In the genomic region with DNA sequence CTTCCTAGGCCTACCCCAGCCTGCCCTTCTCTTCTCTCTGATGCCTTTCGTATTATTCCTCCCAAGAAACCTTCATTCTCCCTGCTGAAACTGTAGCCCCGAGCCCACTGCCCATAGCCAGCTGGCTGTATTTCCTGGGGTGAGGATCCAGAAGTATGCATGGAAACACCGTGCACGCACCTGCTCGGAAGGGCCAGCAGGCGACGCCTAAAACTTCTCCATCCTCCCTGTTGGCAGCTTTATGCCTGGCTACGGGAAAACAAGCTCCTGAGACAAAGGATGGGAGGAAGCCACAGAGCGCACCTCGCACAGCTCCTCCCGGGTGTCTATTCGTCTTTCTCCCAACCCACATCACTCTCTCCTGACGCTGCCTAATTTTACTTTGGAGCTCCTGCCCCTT, we compare ENCODE assay signal across 13 cellular contexts.
DNase-seq lines count a peak whose midpoint lies in the region; ATAC-seq and TF ChIP-seq lines count a peak whose summit lies in the region.
"Had no signal": no experiment of that assay in that cellular context is flagged by ENCODE, and none has a peak within 500 bp of the region (broad histone marks: within the 10 kb centered on the region; RNA-seq: fewer than 3 reads in every experiment).

No MANE protein-coding gene starts in this region.

- H3K27ac ChIP-seq in CD4-positive, alpha-beta T cell (ENCODE audit: low read depth, low read length) = no peak overlapping the region
- H3K27ac ChIP-seq in endodermal cell (ENCODE audit: low read depth, low read length) (no peak overlapping the region), thyroid gland (no peak overlapping the region)
- H3K27ac ChIP-seq: colonic mucosa had no signal

- H3K4me3 Mint-ChIP-seq in CD4-positive, alpha-beta T cell = peak overlapping the region; percentile 55
- peak overlapping the region; percentile 70 for H3K4me3 Mint-ChIP-seq in endodermal cell
- peak overlapping the region; percentile 75 for H3K4me3 Mint-ChIP-seq in natural killer cell treated with Interleukin-12 subunit alpha and Interleukin-12 subunit beta and Interleukin-15 and Interleukin-18, amount 100 ng/mL, for 72 hours

- in situ Hi-C loops in G401 (cut with HindIII; ENCODE audit: low sequenced_read_pairs) = no loop called here

- ATAC-seq in CD4-positive, alpha-beta T cell (ENCODE audit: poor library complexity) = no peak
- ATAC-seq in natural killer cell treated with Interleukin-12 subunit alpha and Interleukin-12 subunit beta and Interleukin-15 and Interleukin-18, amount 100 ng/mL, for 72 hours = no peak

- no peaks in the 10 kb centered on the region for H3K36me3 ChIP-seq in H7 (replicated peaks; ENCODE audit: control insufficient read depth, insufficient read depth, low read length)
- H3K36me3 ChIP-seq in endodermal cell (ENCODE audit: control insufficient read depth, insufficient read depth, low read length) = no peaks in the 10 kb centered on the region
- H3K36me3 ChIP-seq in thyroid gland = no peaks in the 10 kb centered on the region
- H3K36me3 ChIP-seq: colonic mucosa, uterus had no signal

- H3K27me3 Mint-ChIP-seq in CD4-positive, alpha-beta T cell = peaks cover 60% of the 10 kb centered on the region
- peaks cover 55% of the 10 kb centered on the region for H3K27me3 Mint-ChIP-seq in endodermal cell (ENCODE audit: insufficient read depth)
- H3K27me3 Mint-ChIP-seq in natural killer cell treated with Interleukin-12 subunit alpha and Interleukin-12 subunit beta and Interleukin-15 and Interleukin-18, amount 100 ng/mL, for 72 hours = peaks cover 31 to 43% of the 10 kb centered on the region in 2 donors

- no peak overlapping the region for H3K4me3 ChIP-seq in H7 (ENCODE audit: insufficient read depth, low read depth, low read length)
- H3K4me3 ChIP-seq in endodermal cell (ENCODE audit: low read length) = no peak overlapping the region
- H3K4me3 ChIP-seq in thyroid gland (replicated peaks in 1 of 3) = no peak overlapping the region

- DNase-seq in CD4-positive, alpha-beta T cell = no peak
- peak; percentile 57 for DNase-seq in H7
- DNase-seq in endodermal cell = peak; percentile 57
- DNase-seq in natural killer cell treated with Interleukin-12 subunit alpha and Interleukin-12 subunit beta and Interleukin-15 and Interleukin-18, amount 100 ng/mL, for 72 hours (ENCODE audit: low spot score) = no peak
- no peak for DNase-seq in thyroid gland
- DNase-seq in activated gamma-delta T cell (lab: John Stamatoyannopoulos, UW) = no peak
- DNase-seq in G401 (ENCODE audit: low spot score) = no peak
- DNase-seq: NCI-H1105 treated with DMSO at 0.1 percent for 48 hours, NCI-H2171, NCI-H748 treated with DMSO at 0.1 percent for 48 hours, SHP77 had no signal

- intact Hi-C loops in CD4-positive, alpha-beta T cell (cut with DNase I, micrococcal nuclease) = no loop called here
- intact Hi-C loops in thyroid gland (cut with DNase I) = no loop called here

- no peaks in the 10 kb centered on the region for H3K36me3 Mint-ChIP-seq in CD4-positive, alpha-beta T cell (ENCODE audit: low read depth)
- H3K36me3 Mint-ChIP-seq in endodermal cell (ENCODE audit: low read depth) = no peaks in the 10 kb centered on the region
- no peaks in the 10 kb centered on the region for H3K36me3 Mint-ChIP-seq in natural killer cell treated with Interleukin-12 subunit alpha and Interleukin-12 subunit beta and Interleukin-15 and Interleukin-18, amount 100 ng/mL, for 72 hours

- H3K4me1 Mint-ChIP-seq in CD4-positive, alpha-beta T cell (ENCODE audit: low read depth) = peaks cover 15% of the 10 kb centered on the region
- peaks cover 27% of the 10 kb centered on the region for H3K4me1 Mint-ChIP-seq in endodermal cell
- peaks cover 18 to 20% of the 10 kb centered on the region in 2 donors for H3K4me1 Mint-ChIP-seq in natural killer cell treated with Interleukin-12 subunit alpha and Interleukin-12 subunit beta and Interleukin-15 and Interleukin-18, amount 100 ng/mL, for 72 hours (ENCODE audit: low read depth in 2 of 2)

- H3K4me1 ChIP-seq in endodermal cell (ENCODE audit: control insufficient read depth, insufficient read depth, low read length) (no peaks in the 10 kb centered on the region), thyroid gland (peaks cover 0 to 7% of the 10 kb centered on the region in 2 donors)
- H3K4me1 ChIP-seq: colonic mucosa, uterus had no signal

- H3K27me3 ChIP-seq in CD4-positive, alpha-beta T cell (ENCODE audit: control insufficient read depth, insufficient read depth, low read length) = peaks cover 15% of the 10 kb centered on the region
- H3K27me3 ChIP-seq in H7 (ENCODE audit: control insufficient read depth, insufficient read depth, low read length) (peaks cover 22% of the 10 kb centered on the region), endodermal cell (ENCODE audit: control insufficient read depth, insufficient read depth, low read length, poor library complexity, severe bottlenecking) (peaks cover 33% of the 10 kb centered on the region), thyroid gland (no peaks in the 10 kb centered on the region)
- H3K27me3 ChIP-seq: colonic mucosa, uterus had no signal

- H3K27ac Mint-ChIP-seq in CD4-positive, alpha-beta T cell = no peak overlapping the region
- no peak overlapping the region for H3K27ac Mint-ChIP-seq in endodermal cell
- no peak overlapping the region for H3K27ac Mint-ChIP-seq in natural killer cell treated with Interleukin-12 subunit alpha and Interleukin-12 subunit beta and Interleukin-15 and Interleukin-18, amount 100 ng/mL, for 72 hours

- POLR2A ChIA-PET in CD4-positive, alpha-beta T cell (lab: Charles Lee) = no interaction called here

- TF ChIP-seq POLR2A in thyroid gland (IDR thresholded peaks at IDR 0.05) = no peak

- H3K9me3 Mint-ChIP-seq in CD4-positive, alpha-beta T cell = no peaks in the 10 kb centered on the region
- H3K9me3 Mint-ChIP-seq in endodermal cell = no peaks in the 10 kb centered on the region
- no peaks in the 10 kb centered on the region for H3K9me3 Mint-ChIP-seq in natural killer cell treated with Interleukin-12 subunit alpha and Interleukin-12 subunit beta and Interleukin-15 and Interleukin-18, amount 100 ng/mL, for 72 hours

- 85 to 91% methylated on average over 6 to 13 of the region's 13 CpGs for WGBS in endodermal cell (ENCODE audit: insufficient coverage in 1 of 2, insufficient read length in 1 of 2), 2 experiments
- 92 to 94% methylated on average over 13 of the region's 13 CpGs for WGBS in thyroid gland, 2 donors

- H3K9me3 ChIP-seq in CD4-positive, alpha-beta T cell (ENCODE audit: control insufficient read depth, low read length) = no peaks in the 10 kb centered on the region
- H3K9me3 ChIP-seq in endodermal cell (ENCODE audit: control insufficient read depth, low read length) (no peaks in the 10 kb centered on the region), thyroid gland (no peaks in the 10 kb centered on the region)
- H3K9me3 ChIP-seq: colonic mucosa, uterus had no signal

- CTCF ChIA-PET in CD4-positive, alpha-beta T cell (lab: Charles Lee) = interaction anchor here (0.8 kb wide), 1 partner anchor 70 kb away, joined by 3 read pairs; no protein-coding TSS in a partner anchor

- TF ChIP-seq CTCF in CD4-positive, alpha-beta T cell (IDR thresholded peaks at IDR 0.05) = no peak
- TF ChIP-seq CTCF in endodermal cell (conservative IDR thresholded peaks at IDR 0.05) = peak; percentile 43
- no peak for TF ChIP-seq CTCF in thyroid gland (IDR thresholded peaks at IDR 0.05)

- H3K9ac ChIP-seq in endodermal cell (ENCODE audit: extremely low read depth, low read length, poor library complexity, severe bottlenecking) = no peak overlapping the region

Comparison
In these comparisons a context has a peak if more than half of its experiments do, and no peak if none do; other contexts are left out.
1. DNase-seq: peak in H7 (single experiment) and endodermal cell (single experiment); none in CD4-positive, alpha-beta T cell (0 of 10), natural killer cell treated with Interleukin-12 subunit alpha and Interleukin-12 subunit beta and Interleukin-15 and Interleukin-18, amount 100 ng/mL, for 72 hours (single experiment), thyroid gland (0 of 2), activated gamma-delta T cell (single experiment) and G401 (single experiment).
2. Peak in every context shown above with its lines, with median percentiles within 50 percentile points of each other: H3K4me3 Mint-ChIP-seq.